Comparison of ENCODE assay signal across 8 cellular contexts in the genomic region with DNA sequence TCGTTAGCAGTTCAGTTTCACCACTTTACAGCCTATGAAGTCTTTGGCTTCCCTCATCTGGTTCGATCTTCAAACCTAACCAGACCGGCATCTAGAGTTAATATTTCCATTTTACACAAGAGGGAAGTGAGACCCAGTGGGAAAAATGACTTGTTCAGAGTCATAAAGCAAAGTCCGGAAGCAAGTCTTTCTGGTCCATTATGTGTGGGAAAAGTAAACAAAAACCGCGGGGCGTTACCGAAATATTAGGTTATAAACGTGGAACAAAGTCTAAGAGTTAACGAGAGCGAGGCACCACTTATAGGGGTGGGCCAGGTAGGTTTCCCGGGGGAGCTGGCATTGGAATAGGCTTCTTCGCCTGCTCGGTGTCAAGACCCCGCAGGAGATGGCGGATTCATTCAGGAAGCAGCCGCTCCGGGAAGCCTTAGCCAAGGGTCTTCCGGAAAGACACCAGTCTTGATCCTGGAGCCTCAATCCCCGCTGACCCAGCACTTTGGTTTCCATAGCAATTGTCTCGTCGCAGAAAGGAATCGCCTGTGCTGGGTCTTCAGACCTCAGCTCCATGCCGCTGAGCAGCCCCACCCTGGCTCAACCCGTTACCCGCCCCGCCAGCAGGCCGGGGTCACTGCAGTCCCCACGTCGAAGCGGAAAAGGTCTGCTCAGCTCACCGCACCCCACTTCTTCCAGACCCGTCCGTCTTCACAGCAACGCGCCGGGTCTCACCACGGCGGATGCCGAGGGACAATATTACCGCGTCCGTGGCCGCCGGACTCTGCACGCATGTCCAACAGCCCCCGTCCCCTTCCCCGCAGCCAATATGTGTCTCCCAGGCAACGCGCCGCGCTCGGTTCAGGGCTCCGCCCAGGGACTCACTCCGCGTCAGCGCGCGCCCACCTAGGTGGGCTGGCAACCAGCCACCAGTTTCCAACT. TPM values are rescaled to one million over a fixed set of nuclear protein-coding genes. Genes with fewer than 3 reads are reported as not detected.
A peak's percentile ranks its signal among the peaks of the same experiment; 100 is the strongest.
DNase-seq lines count a peak whose midpoint lies in the region; ATAC-seq and TF ChIP-seq lines count a peak whose summit lies in the region.
"Had no signal": no experiment of that assay in that cellular context is flagged by ENCODE, and none has a peak within 500 bp of the region (broad histone marks: within the 10 kb centered on the region; RNA-seq: fewer than 3 reads in every experiment).

A gene (plus strand): TSS at position 872 of the 930 bp plus-strand sequence. CDS start 82 bp downstream, outside the sequence.

- dilution Hi-C loops in IMR-90 (cut with HindIII; ENCODE audit: low sequenced_read_pairs, unreplicated experiment) = no loop called here

- peak within 1 kb of the TSS; percentile 73 for H3K4ac ChIP-seq in IMR-90 (ENCODE audit: low read depth, low read length)

- peak within 1 kb of the TSS; percentile 67 to 83 for H4K8ac ChIP-seq in IMR-90 (ENCODE audit: low read depth in 2 of 2, low read length in 2 of 2)

- no peak within 1 kb of the TSS for H2BK20ac ChIP-seq in IMR-90 (ENCODE audit: low read depth, low read length)

- intact Hi-C loops in IMR-90 (cut with micrococcal nuclease) = no loop called here

- no peak within 1 kb of the TSS for H2AK5ac ChIP-seq in IMR-90 (ENCODE audit: low read depth, low read length)

- DNase-seq in IMR-90 = peak; percentile 14
- peak; percentile 42 for DNase-seq in activated T-cell treated with anti-CD3 and anti-CD28 coated beads, Interleukin-2, amount 50 U/mL, for 1 hour
- DNase-seq in foreskin fibroblast = peak in 1 of 2 donors; percentile 18
- no peak for DNase-seq in superior temporal gyrus (ENCODE audit: extremely low spot score)

- H3K56ac ChIP-seq in IMR-90 (ENCODE audit: extremely low read depth, insufficient read depth, low read length) = peak within 1 kb of the TSS; percentile 14; the same call in 1 of the 2 replicates

- peak within 1 kb of the TSS; percentile 42; the same call in 1 of the 2 replicates for H3K18ac ChIP-seq in IMR-90 (ENCODE audit: low read depth, low read length)

- no peak for TF ChIP-seq RAD21 in IMR-90 (IDR thresholded peaks at IDR 0.05; ENCODE audit: low read length)

- WGBS in IMR-90 (ENCODE audit: extremely low coverage in 2 of 2, insufficient read length in 1 of 2), 2 experiments = 2% methylated on average over 27 of the region's 59 CpGs; no CpG with 5 or more reads in 1 of the 2 experiments

- H3K23ac ChIP-seq in IMR-90 (ENCODE audit: low read depth, low read length) = peak within 1 kb of the TSS; percentile 63

- H3K27me3 ChIP-seq in IMR-90 (ENCODE audit: control insufficient read depth, insufficient read depth, low read length) = peaks cover 12% of the 10 kb centered on the region; the same call in 1 of the 2 replicates
- H3K27me3 ChIP-seq in neutrophil = peaks cover 87% of the 10 kb centered on the region

- H2AK9ac ChIP-seq in IMR-90 (replicated peaks; ENCODE audit: low read depth, low read length, poor library complexity) = peak within 1 kb of the TSS; percentile 62

- no peak within 1 kb of the TSS; the same call in 2 of the 3 replicates for H2BK15ac ChIP-seq in IMR-90 (ENCODE audit: low read depth, low read length)

- peak within 1 kb of the TSS; percentile 94 for H2AFZ ChIP-seq in IMR-90 (replicated peaks; ENCODE audit: low read length, poor library complexity)

- H3K27ac ChIP-seq in IMR-90 (ENCODE audit: insufficient read depth, low read length) = no peak within 1 kb of the TSS; the same call in 1 of the 2 replicates
- H3K27ac ChIP-seq in neutrophil = no peak within 1 kb of the TSS

- peak within 1 kb of the TSS; percentile 75 for H3K14ac ChIP-seq in IMR-90 (replicated peaks; ENCODE audit: low read depth, low read length)

- H2BK5ac ChIP-seq in IMR-90 (ENCODE audit: low read depth, low read length, poor library complexity, severe bottlenecking) = no peak within 1 kb of the TSS

- ATAC-seq in GM18505 (IDR thresholded peaks at IDR 0.05; ENCODE audit: unreplicated experiment) (no peak), IMR-90 (ENCODE audit: low read depth) (peak; percentile 79), GM18909 (IDR thresholded peaks at IDR 0.05; ENCODE audit: poor library complexity, unreplicated experiment) (no peak)

- peak within 1 kb of the TSS; percentile 88 for H3K4me2 ChIP-seq in IMR-90 (ENCODE audit: low read depth, low read length)

- H3K4me3 ChIP-seq in IMR-90 (ENCODE audit: insufficient read depth, low read depth, low read length) (peak within 1 kb of the TSS; percentile 74), foreskin fibroblast (ENCODE audit: low read depth in 1 of 2, low read length in 2 of 2) (peak within 1 kb of the TSS; percentile 61 to 71), neutrophil (ENCODE audit: low read depth in 1 of 2, low read length in 1 of 2) (peak within 1 kb of the TSS; percentile 49 to 61)

- H2BK120ac ChIP-seq in IMR-90 (ENCODE audit: low read depth, low read length) = peak within 1 kb of the TSS; percentile 68

- H3K9me3 ChIP-seq in IMR-90 (ENCODE audit: control insufficient read depth, insufficient read depth, low read length) (no peaks in the 10 kb centered on the region), neutrophil (no peaks in the 10 kb centered on the region)

- BruUV-seq in IMR-90 (replicated peaks; lab: Mats Ljungman, UMichigan) = no TSS peak

- H4K5ac ChIP-seq in IMR-90 (ENCODE audit: low read depth, low read length) = peak within 1 kb of the TSS; percentile 49

- peak; percentile 35 for TF ChIP-seq POLR2A in GM18505 (IDR thresholded peaks at IDR 0.05; ENCODE audit: borderline replicate concordance, extremely low read depth, insufficient read depth, insufficient read length)
- no peak for TF ChIP-seq POLR2A in IMR-90 (IDR thresholded peaks at IDR 0.05; ENCODE audit: low read depth, low read length)

- H4K91ac ChIP-seq in IMR-90 (ENCODE audit: insufficient read depth, low read depth, low read length) = peak within 1 kb of the TSS; percentile 45; the same call in 1 of the 2 replicates

- TF ChIP-seq CTCF in IMR-90 (conservative IDR thresholded peaks at IDR 0.05; ENCODE audit: low read depth, low read length) (no peak), foreskin fibroblast (IDR thresholded peaks at IDR 0.05; ENCODE audit: low read depth, low read length) (no peak), neutrophil (IDR thresholded peaks at IDR 0.05) (no peak)

- CTCF ChIA-PET in IMR-90 (lab: Yijun Ruan, JAX) = interaction anchor here (0.6 to 1.0 kb wide), 4 partner anchors 14 to 169 kb away, joined by 3 to 5 read pairs (median 4); no protein-coding TSS in a partner anchor

- H3K79me1 ChIP-seq in IMR-90 (ENCODE audit: low read depth in 1 of 2, low read length in 2 of 2) = no peaks in the 10 kb centered on the region

- in situ Hi-C loops in IMR-90 (cut with MboI; ENCODE audit: low sequenced_read_pairs) = no loop called here

- peak within 1 kb of the TSS; percentile 49 for H3K9ac ChIP-seq in IMR-90 (ENCODE audit: low read depth, low read length)

- no peaks in the 10 kb centered on the region for H3K36me3 ChIP-seq in IMR-90 (ENCODE audit: control insufficient read depth, insufficient read depth, low read length)
- H3K36me3 ChIP-seq in neutrophil = no peaks in the 10 kb centered on the region

- H4K20me1 ChIP-seq in IMR-90 (ENCODE audit: insufficient read depth, low read length) = no peaks in the 10 kb centered on the region

- H3K4me1 ChIP-seq in IMR-90 (ENCODE audit: control insufficient read depth, insufficient read depth, low read length) (no peaks in the 10 kb centered on the region; the same call in 1 of the 2 replicates), neutrophil (ENCODE audit: control insufficient read depth in 1 of 2, insufficient read depth in 1 of 2, low read depth in 1 of 2, low read length in 1 of 2) (peaks cover 14 to 15% of the 10 kb centered on the region in 2 experiments)

- no peaks in the 10 kb centered on the region for H3K9me1 ChIP-seq in IMR-90 (ENCODE audit: insufficient read depth, low read length)

- POLR2A ChIA-PET in IMR-90 (lab: Charles Lee; ENCODE audit: unreplicated experiment) = no interaction called here

TF ChIP-seq in IMR-90, 13 proteins besides CTCF, POLR2A, EP300 and RAD21:
- TF ChIP-seq, protein P1, sequence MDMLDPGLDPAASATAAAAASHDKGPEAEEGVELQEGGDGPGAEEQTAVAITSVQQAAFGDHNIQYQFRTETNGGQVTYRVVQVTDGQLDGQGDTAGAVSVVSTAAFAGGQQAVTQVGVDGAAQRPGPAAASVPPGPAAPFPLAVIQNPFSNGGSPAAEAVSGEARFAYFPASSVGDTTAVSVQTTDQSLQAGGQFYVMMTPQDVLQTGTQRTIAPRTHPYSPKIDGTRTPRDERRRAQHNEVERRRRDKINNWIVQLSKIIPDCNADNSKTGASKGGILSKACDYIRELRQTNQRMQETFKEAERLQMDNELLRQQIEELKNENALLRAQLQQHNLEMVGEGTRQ (IDR thresholded peaks at IDR 0.05; ENCODE audit: low read depth, low read length) = no peak
- no peak for TF ChIP-seq FOS (IDR thresholded peaks at IDR 0.05; ENCODE audit: low read depth, low read length)
- TF ChIP-seq RCOR1 (IDR thresholded peaks at IDR 0.05; ENCODE audit: insufficient replicate concordance, low read length) = no peak
- peak; percentile 14; the same call in 1 of the 2 replicates for TF ChIP-seq MAZ (IDR thresholded peaks at IDR 0.05; ENCODE audit: borderline replicate concordance, low read depth, low read length)
- TF ChIP-seq, protein P2, sequence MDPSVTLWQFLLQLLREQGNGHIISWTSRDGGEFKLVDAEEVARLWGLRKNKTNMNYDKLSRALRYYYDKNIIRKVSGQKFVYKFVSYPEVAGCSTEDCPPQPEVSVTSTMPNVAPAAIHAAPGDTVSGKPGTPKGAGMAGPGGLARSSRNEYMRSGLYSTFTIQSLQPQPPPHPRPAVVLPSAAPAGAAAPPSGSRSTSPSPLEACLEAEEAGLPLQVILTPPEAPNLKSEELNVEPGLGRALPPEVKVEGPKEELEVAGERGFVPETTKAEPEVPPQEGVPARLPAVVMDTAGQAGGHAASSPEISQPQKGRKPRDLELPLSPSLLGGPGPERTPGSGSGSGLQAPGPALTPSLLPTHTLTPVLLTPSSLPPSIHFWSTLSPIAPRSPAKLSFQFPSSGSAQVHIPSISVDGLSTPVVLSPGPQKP (IDR thresholded peaks at IDR 0.05; ENCODE audit: borderline replicate concordance, low read depth, low read length) = no peak
- no peak for TF ChIP-seq SMC3 (IDR thresholded peaks at IDR 0.05; ENCODE audit: low read depth, low read length)
- TF ChIP-seq MAFK (IDR thresholded peaks at IDR 0.05; ENCODE audit: low read depth, low read length) = peak; percentile 34

RNA-seq across cellular contexts. Expression of the gene that starts here (rescaled TPM):
- not detected in 2 replicates for total RNA-seq in IMR-90 (2012; rRNA removed)
- polyA plus RNA-seq in IMR-90 (2012; rRNA removed) = not detected in 2 replicates
- polyA plus RNA-seq in IMR-90 (2012; cell fraction: cytosol; rRNA removed) = not detected in 2 replicates
- polyA plus RNA-seq in IMR-90 (2012; cell fraction: nucleus; rRNA removed; ENCODE audit: low replicate concordance) = not detected in 2 replicates
- total RNA-seq: subcutaneous adipose tissue had no signal

Comparison
In these comparisons a context has a peak if more than half of its experiments do, and no peak if none do; other contexts are left out.
1. Peak in DNase-seq, ATAC-seq, H3K4me3 ChIP-seq, H3K9ac ChIP-seq and H3K4me2 ChIP-seq in IMR-90; RNA of the gene not detected or under 1 TPM.